8 cellular contexts compared by ENCODE assay signal in the genomic region with DNA sequence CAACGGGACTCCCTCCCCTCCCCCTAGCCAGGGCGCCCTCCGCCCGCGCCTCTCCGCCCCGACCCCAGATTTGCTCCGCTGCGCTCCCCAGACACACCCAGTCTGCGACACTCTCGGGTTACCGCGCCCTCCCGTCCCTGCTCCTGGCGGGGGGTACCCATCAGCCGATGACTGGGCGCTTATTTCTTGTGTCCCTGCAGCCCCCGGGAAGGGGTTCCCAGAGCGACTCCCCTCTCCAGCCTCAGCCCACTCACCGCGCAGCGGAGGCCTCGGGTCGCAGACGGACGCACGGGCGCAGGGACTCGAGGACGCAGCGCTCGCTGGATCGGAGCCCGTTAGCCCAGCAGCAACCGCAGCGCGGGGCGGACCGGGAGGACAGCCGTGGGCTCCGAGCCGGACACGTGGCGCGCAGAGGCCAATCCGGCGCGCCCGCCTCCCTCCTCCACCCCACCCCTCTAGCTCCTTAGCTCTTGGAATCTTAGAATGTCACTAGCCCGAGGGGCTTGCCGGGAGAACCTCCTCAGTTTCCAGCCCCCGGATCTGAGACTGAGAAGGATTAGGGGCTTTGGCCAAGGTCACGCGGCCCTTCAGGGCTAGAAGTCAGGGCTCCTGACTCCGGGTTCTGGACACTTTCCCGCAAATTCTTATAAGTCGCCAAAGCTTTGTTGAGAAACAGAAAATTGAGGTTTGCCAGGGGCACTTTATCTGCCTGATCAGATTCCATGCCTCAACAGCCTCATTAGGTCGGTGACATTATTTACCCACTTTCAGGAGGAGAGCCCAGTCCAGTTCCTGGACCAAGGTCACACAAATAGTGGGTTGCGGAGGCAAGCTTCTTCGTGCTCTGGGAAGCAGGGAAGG. TPM values are rescaled to one million over a fixed set of nuclear protein-coding genes. Genes with fewer than 3 reads are reported as not detected.
A peak's percentile ranks its signal among the peaks of the same experiment; 100 is the strongest.
DNase-seq lines count a peak whose midpoint lies in the region; ATAC-seq and TF ChIP-seq lines count a peak whose summit lies in the region.

A gene (minus strand): TSS at position 354 of the 861 bp plus-strand sequence. CDS start 9,878 bp downstream, outside the sequence.

- H3K9me2 ChIP-seq in GM23338 (ENCODE audit: insufficient read depth), result no peaks in the 10 kb centered on the region
- H3K9me2 ChIP-seq in hepatocyte (replicated peaks; ENCODE audit: insufficient read depth), result no peaks in the 10 kb centered on the region

- 3% methylated on average over 53 of the region's 60 CpGs for WGBS in hepatocyte (ENCODE audit: low lambda C conversion rate, missing lambda C conversion rate)

- peaks cover 9% of the 10 kb centered on the region; the same call in 1 of the 2 replicates for H4K20me1 ChIP-seq in GM23338 (replicated peaks; ENCODE audit: insufficient read depth)
- H4K20me1 ChIP-seq in hepatocyte (ENCODE audit: insufficient read depth, poor library complexity, severe bottlenecking), result no peaks in the 10 kb centered on the region

- in situ Hi-C loops in astrocyte of the spinal cord (cut with HindIII; ENCODE audit: low sequenced_read_pairs), result no loop called here

- H3K4me1 ChIP-seq in ES-I3 (ENCODE audit: insufficient read depth, low read length) (peaks cover 18% of the 10 kb centered on the region; the same call in 1 of the 2 replicates), GM23338 (ENCODE audit: insufficient read depth) (peaks cover 26% of the 10 kb centered on the region), hepatocyte (ENCODE audit: insufficient read depth) (peaks cover 35% of the 10 kb centered on the region)

- ATAC-seq in GM23338, result peak; percentile 94

- H3K27ac Mint-ChIP-seq in GM23338, result peak within 1 kb of the TSS; percentile 57; the same call in 1 of the 2 replicates
- H3K27ac Mint-ChIP-seq in T-helper 1 cell treated with Interleukin-12 subunit alpha and Interleukin-12 subunit beta and Interleukin-4 antibody, amounts not matched to agents 30 μg/mL and 1 μg/mL, for 36 hours, result peak within 1 kb of the TSS; percentile 93

- H3K9me3 Mint-ChIP-seq in GM23338, result no peaks in the 10 kb centered on the region
- no peaks in the 10 kb centered on the region for H3K9me3 Mint-ChIP-seq in T-helper 1 cell treated with Interleukin-12 subunit alpha and Interleukin-12 subunit beta and Interleukin-4 antibody, amounts not matched to agents 30 μg/mL and 1 μg/mL, for 36 hours

- peaks cover 5% of the 10 kb centered on the region for H3K27me3 Mint-ChIP-seq in GM23338 (ENCODE audit: insufficient read depth, low read depth, poor library complexity)
- no peaks in the 10 kb centered on the region for H3K27me3 Mint-ChIP-seq in T-helper 1 cell treated with Interleukin-12 subunit alpha and Interleukin-12 subunit beta and Interleukin-4 antibody, amounts not matched to agents 30 μg/mL and 1 μg/mL, for 36 hours (ENCODE audit: low read depth)

- H3K4me3 Mint-ChIP-seq in GM23338, result peak within 1 kb of the TSS; percentile 81
- H3K4me3 Mint-ChIP-seq in T-helper 1 cell treated with Interleukin-12 subunit alpha and Interleukin-12 subunit beta and Interleukin-4 antibody, amounts not matched to agents 30 μg/mL and 1 μg/mL, for 36 hours, result peak within 1 kb of the TSS; percentile 93

- H3K4me1 Mint-ChIP-seq in GM23338, result peaks cover 26% of the 10 kb centered on the region
- peaks cover 45% of the 10 kb centered on the region for H3K4me1 Mint-ChIP-seq in T-helper 1 cell treated with Interleukin-12 subunit alpha and Interleukin-12 subunit beta and Interleukin-4 antibody, amounts not matched to agents 30 μg/mL and 1 μg/mL, for 36 hours (ENCODE audit: low read depth)

- H3K36me3 ChIP-seq in ES-I3 (ENCODE audit: insufficient read depth, low read length) (no peaks in the 10 kb centered on the region), GM23338 (ENCODE audit: insufficient read depth) (no peaks in the 10 kb centered on the region), hepatocyte (replicated peaks; ENCODE audit: insufficient read depth, low read depth) (no peaks in the 10 kb centered on the region)

- H3K27ac ChIP-seq in GM23338 (ENCODE audit: low read depth) (no peak within 1 kb of the TSS), hepatocyte (peak within 1 kb of the TSS; percentile 84)

- no peaks in the 10 kb centered on the region; the same call in 2 of the 3 replicates for H3K36me3 Mint-ChIP-seq in GM23338 (ENCODE audit: low read depth)
- H3K36me3 Mint-ChIP-seq in T-helper 1 cell treated with Interleukin-12 subunit alpha and Interleukin-12 subunit beta and Interleukin-4 antibody, amounts not matched to agents 30 μg/mL and 1 μg/mL, for 36 hours (ENCODE audit: low read depth), result peaks cover 28% of the 10 kb centered on the region

- H2AFZ ChIP-seq in GM23338 (peak within 1 kb of the TSS; percentile 92), hepatocyte (peak within 1 kb of the TSS; percentile 92)

- H3K9ac ChIP-seq in ES-I3 (ENCODE audit: low read depth, low read length), result peak within 1 kb of the TSS; percentile 88

- H3K79me2 ChIP-seq in GM23338 (replicated peaks; ENCODE audit: insufficient read depth), result peaks cover 24% of the 10 kb centered on the region
- peaks cover 58% of the 10 kb centered on the region for H3K79me2 ChIP-seq in hepatocyte

- DNase-seq in GM23338 (ENCODE audit: low spot score) (peak; percentile 92), LoVo (ENCODE audit: low spot score) (peak; percentile 81), astrocyte of the spinal cord (ENCODE audit: low read depth, low spot score) (peak; percentile 82), hepatocyte (ENCODE audit: low spot score) (peak; percentile 92), putamen (ENCODE audit: low spot score) (peak; percentile 82), NCI-H2107 treated with DMSO at 0.1 percent for 48 hours (lab: John Stamatoyannopoulos, UW; ENCODE audit: unreplicated experiment) (no peak)

- H3K4me3 ChIP-seq in GM23338 (peak within 1 kb of the TSS; percentile 88), astrocyte of the spinal cord (ENCODE audit: low read depth, low read length) (peak within 1 kb of the TSS; percentile 84), hepatocyte (peak within 1 kb of the TSS; percentile 89)

- no peak for TF ChIP-seq CTCF in GM23338 (conservative IDR thresholded peaks at IDR 0.05; ENCODE audit: low read depth in 2 of 2)
- no peak for TF ChIP-seq CTCF in astrocyte of the spinal cord (IDR thresholded peaks at IDR 0.05; ENCODE audit: low read depth, low read length)
- TF ChIP-seq CTCF in hepatocyte (IDR thresholded peaks at IDR 0.05; ENCODE audit: poor library complexity), result no peak

- no peaks in the 10 kb centered on the region; the same call in 1 of the 2 replicates for H3F3A ChIP-seq in GM23338 (replicated peaks; ENCODE audit: low read depth)

- H3K9me3 ChIP-seq in ES-I3 (ENCODE audit: control insufficient read depth, insufficient read depth, low read length), result no peaks in the 10 kb centered on the region
- H3K9me3 ChIP-seq in hepatocyte (ENCODE audit: low read depth), result no peaks in the 10 kb centered on the region

- H3K27me3 ChIP-seq in GM23338 (ENCODE audit: insufficient read depth), result peaks cover 10% of the 10 kb centered on the region; the same call in 1 of the 2 replicates
- no peaks in the 10 kb centered on the region for H3K27me3 ChIP-seq in hepatocyte

- H3K4me2 ChIP-seq in GM23338 (peak within 1 kb of the TSS; percentile 98), hepatocyte (peak within 1 kb of the TSS; percentile 79)

TF ChIP-seq in GM23338, 12 proteins besides CTCF, POLR2A, EP300 and RAD21:
- TF ChIP-seq JUNB (IDR thresholded peaks at IDR 0.05; ENCODE audit: unreplicated experiment) (no peak), POLR2AphosphoS5 (IDR thresholded peaks at IDR 0.05; ENCODE audit: low read depth) (peak; percentile 78)
- TF ChIP-seq, protein P1, sequence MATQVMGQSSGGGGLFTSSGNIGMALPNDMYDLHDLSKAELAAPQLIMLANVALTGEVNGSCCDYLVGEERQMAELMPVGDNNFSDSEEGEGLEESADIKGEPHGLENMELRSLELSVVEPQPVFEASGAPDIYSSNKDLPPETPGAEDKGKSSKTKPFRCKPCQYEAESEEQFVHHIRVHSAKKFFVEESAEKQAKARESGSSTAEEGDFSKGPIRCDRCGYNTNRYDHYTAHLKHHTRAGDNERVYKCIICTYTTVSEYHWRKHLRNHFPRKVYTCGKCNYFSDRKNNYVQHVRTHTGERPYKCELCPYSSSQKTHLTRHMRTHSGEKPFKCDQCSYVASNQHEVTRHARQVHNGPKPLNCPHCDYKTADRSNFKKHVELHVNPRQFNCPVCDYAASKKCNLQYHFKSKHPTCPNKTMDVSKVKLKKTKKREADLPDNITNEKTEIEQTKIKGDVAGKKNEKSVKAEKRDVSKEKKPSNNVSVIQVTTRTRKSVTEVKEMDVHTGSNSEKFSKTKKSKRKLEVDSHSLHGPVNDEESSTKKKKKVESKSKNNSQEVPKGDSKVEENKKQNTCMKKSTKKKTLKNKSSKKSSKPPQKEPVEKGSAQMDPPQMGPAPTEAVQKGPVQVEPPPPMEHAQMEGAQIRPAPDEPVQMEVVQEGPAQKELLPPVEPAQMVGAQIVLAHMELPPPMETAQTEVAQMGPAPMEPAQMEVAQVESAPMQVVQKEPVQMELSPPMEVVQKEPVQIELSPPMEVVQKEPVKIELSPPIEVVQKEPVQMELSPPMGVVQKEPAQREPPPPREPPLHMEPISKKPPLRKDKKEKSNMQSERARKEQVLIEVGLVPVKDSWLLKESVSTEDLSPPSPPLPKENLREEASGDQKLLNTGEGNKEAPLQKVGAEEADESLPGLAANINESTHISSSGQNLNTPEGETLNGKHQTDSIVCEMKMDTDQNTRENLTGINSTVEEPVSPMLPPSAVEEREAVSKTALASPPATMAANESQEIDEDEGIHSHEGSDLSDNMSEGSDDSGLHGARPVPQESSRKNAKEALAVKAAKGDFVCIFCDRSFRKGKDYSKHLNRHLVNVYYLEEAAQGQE (IDR thresholded peaks at IDR 0.05; ENCODE audit: unreplicated experiment), result no peak
- TF ChIP-seq, protein P2, sequence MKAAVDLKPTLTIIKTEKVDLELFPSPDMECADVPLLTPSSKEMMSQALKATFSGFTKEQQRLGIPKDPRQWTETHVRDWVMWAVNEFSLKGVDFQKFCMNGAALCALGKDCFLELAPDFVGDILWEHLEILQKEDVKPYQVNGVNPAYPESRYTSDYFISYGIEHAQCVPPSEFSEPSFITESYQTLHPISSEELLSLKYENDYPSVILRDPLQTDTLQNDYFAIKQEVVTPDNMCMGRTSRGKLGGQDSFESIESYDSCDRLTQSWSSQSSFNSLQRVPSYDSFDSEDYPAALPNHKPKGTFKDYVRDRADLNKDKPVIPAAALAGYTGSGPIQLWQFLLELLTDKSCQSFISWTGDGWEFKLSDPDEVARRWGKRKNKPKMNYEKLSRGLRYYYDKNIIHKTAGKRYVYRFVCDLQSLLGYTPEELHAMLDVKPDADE (IDR thresholded peaks at IDR 0.05), result 0 out of 2 replicates have a peak, but pooled peaks have one; percentile 12

RNA-seq across cellular contexts. Expression of the gene that starts here (rescaled TPM):
- total RNA-seq in GM23338 (2014; rRNA removed; shearing (Covaris generic)), result 87.4 and 110 TPM in 2 replicates
- polyA plus RNA-seq in GM23338 (2016; fragmentation: Nextera tagmentation; extraction: Ambion mirVana), result 26.5 and 30.2 TPM in 2 replicates
- total RNA-seq in hepatocyte, result 148 and 152 TPM in 2 replicates
- polyA plus RNA-seq in hepatocyte, result 116 and 122 TPM in 2 replicates
